In genomic region chr20:17610566-17611289, GRCh38 we compare ENCODE assay signal across 8 cellular contexts. TPM values are rescaled to one million over a fixed set of nuclear protein-coding genes. Genes with fewer than 3 reads are reported as not detected.
A peak's percentile ranks its signal among the peaks of the same experiment; 100 is the strongest.
DNase-seq lines count a peak whose midpoint lies in the region; ATAC-seq and TF ChIP-seq lines count a peak whose summit lies in the region.

No MANE protein-coding gene starts in this region.

- H3K4me1 Mint-ChIP-seq in activated naive CD8-positive, alpha-beta T cell treated with anti-CD3 and anti-CD28 coated beads, Interleukin-2, amount 10 ng/mL, durations not matched to agents 7 days and 5 days: peaks cover 32% of the 10 kb centered on the region

- no peak overlapping the region for H3K4me2 ChIP-seq in mesenchymal stem cell (ENCODE audit: low read length, poor library complexity, severe bottlenecking)

- H3K36me3 Mint-ChIP-seq in activated naive CD8-positive, alpha-beta T cell treated with anti-CD3 and anti-CD28 coated beads, Interleukin-2, amount 10 ng/mL, durations not matched to agents 7 days and 5 days: peaks cover 4% of the 10 kb centered on the region

- 89% methylated on average over 19 of the region's 19 CpGs for WGBS in mesenchymal stem cell

- H3K79me1 ChIP-seq in mesenchymal stem cell (replicated peaks; ENCODE audit: low read length, poor library complexity, severe bottlenecking): peaks cover 18% of the 10 kb centered on the region

- no peak overlapping the region for H2BK12ac ChIP-seq in mesenchymal stem cell (ENCODE audit: low read length in 2 of 2)

- H2AFZ ChIP-seq in mesenchymal stem cell (ENCODE audit: low read depth, low read length): no peak overlapping the region

- POLR2A ChIA-PET in activated naive CD8-positive, alpha-beta T cell treated with anti-CD3 and anti-CD28 coated beads, Interleukin-2, amount 10 ng/mL, durations not matched to agents 7 days and 5 days (lab: Charles Lee): interaction anchor here (0.6 to 2.2 kb wide), 9 partner anchors 9 to 527 kb away, joined by 3 to 28 read pairs (median 4); partner anchors contain the start of genes DSTN, KAT14, PET117 and RRBP1

- no peak overlapping the region for H3K4me3 ChIP-seq in mesenchymal stem cell (ENCODE audit: insufficient read depth in 1 of 2, low read depth in 1 of 2, low read length in 2 of 2)
- no peak overlapping the region for H3K4me3 ChIP-seq in tibial artery

- ATAC-seq in activated naive CD8-positive, alpha-beta T cell treated with anti-CD3 and anti-CD28 coated beads, Interleukin-2, amount 10 ng/mL, durations not matched to agents 7 days and 5 days (ENCODE audit: low read depth): peak; percentile 83
- no peak for ATAC-seq in HG02981 (IDR thresholded peaks at IDR 0.05; ENCODE audit: unreplicated experiment)
- ATAC-seq in GM19023 (IDR thresholded peaks at IDR 0.05; ENCODE audit: unreplicated experiment): no peak

- H3K27ac ChIP-seq in mesenchymal stem cell (ENCODE audit: low read length, poor library complexity, severe bottlenecking): no peak overlapping the region
- H3K27ac ChIP-seq in tibial artery: peak overlapping the region; percentile 80 to 95

- H4K8ac ChIP-seq in mesenchymal stem cell (ENCODE audit: low read length): no peak overlapping the region

- H3K9ac ChIP-seq in mesenchymal stem cell (ENCODE audit: low read length): peak overlapping the region; percentile 10

- no peak overlapping the region for H2BK120ac ChIP-seq in mesenchymal stem cell (ENCODE audit: low read depth, low read length)

- H3K36me3 ChIP-seq in mesenchymal stem cell (ENCODE audit: control insufficient read depth in 1 of 2, insufficient read depth in 2 of 2, low read depth in 1 of 2, low read length in 2 of 2) (peaks cover 56 to 67% of the 10 kb centered on the region in 2 experiments), tibial artery (peaks cover 55 to 60% (median 57%) of the 10 kb centered on the region in 3 donors)

- H3K14ac ChIP-seq in mesenchymal stem cell (ENCODE audit: low read length in 2 of 2): peak overlapping the region in 1 of 2 experiments; percentile 13

- H3K27me3 Mint-ChIP-seq in activated naive CD8-positive, alpha-beta T cell treated with anti-CD3 and anti-CD28 coated beads, Interleukin-2, amount 10 ng/mL, durations not matched to agents 7 days and 5 days: no peaks in the 10 kb centered on the region

- H2BK15ac ChIP-seq in mesenchymal stem cell (ENCODE audit: low read depth, poor library complexity, severe bottlenecking): no peak overlapping the region

- H3K9me3 ChIP-seq in mesenchymal stem cell (ENCODE audit: control insufficient read depth, low read length) (no peaks in the 10 kb centered on the region), tibial artery (no peaks in the 10 kb centered on the region)

- H3K23ac ChIP-seq in mesenchymal stem cell (ENCODE audit: low read length in 2 of 2): peak overlapping the region in 1 of 2 experiments; percentile 46

- H3K27ac Mint-ChIP-seq in activated naive CD8-positive, alpha-beta T cell treated with anti-CD3 and anti-CD28 coated beads, Interleukin-2, amount 10 ng/mL, durations not matched to agents 7 days and 5 days: peak overlapping the region; percentile 99

- H3K27me3 ChIP-seq in mesenchymal stem cell (ENCODE audit: control insufficient read depth in 1 of 2, insufficient read depth in 1 of 2, low read length in 2 of 2) (no peaks in the 10 kb centered on the region), tibial artery (no peaks in the 10 kb centered on the region)

- H2AK5ac ChIP-seq in mesenchymal stem cell (ENCODE audit: low read length, severe bottlenecking): no peak overlapping the region

- TF ChIP-seq CTCF in tibial artery (IDR thresholded peaks at IDR 0.05): no peak

- peak overlapping the region; percentile 64 for H3K4me3 Mint-ChIP-seq in activated naive CD8-positive, alpha-beta T cell treated with anti-CD3 and anti-CD28 coated beads, Interleukin-2, amount 10 ng/mL, durations not matched to agents 7 days and 5 days

- H3K18ac ChIP-seq in mesenchymal stem cell (ENCODE audit: low read depth in 1 of 2, low read length in 2 of 2): peak overlapping the region in 1 of 2 experiments; percentile 11

- peak; percentile 58 for DNase-seq in DMS53 (lab: John Stamatoyannopoulos, UW)
- no peak for DNase-seq in DMS53 treated with DMSO at 0.1 percent for 48 hours (lab: John Stamatoyannopoulos, UW; ENCODE audit: unreplicated experiment)
- peak; percentile 73 for DNase-seq in activated naive CD8-positive, alpha-beta T cell treated with anti-CD3 and anti-CD28 coated beads, Interleukin-2, amount 10 ng/mL, durations not matched to agents 7 days and 5 days
- DNase-seq in mesenchymal stem cell: no peak
- DNase-seq in tibial artery: peak; percentile 23 to 65
- DNase-seq in cortex of kidney (lab: John Stamatoyannopoulos, UW): no peak

- no peak overlapping the region for H4K91ac ChIP-seq in mesenchymal stem cell (ENCODE audit: low read length)

- H3K9me3 Mint-ChIP-seq in activated naive CD8-positive, alpha-beta T cell treated with anti-CD3 and anti-CD28 coated beads, Interleukin-2, amount 10 ng/mL, durations not matched to agents 7 days and 5 days: no peaks in the 10 kb centered on the region

- H2BK5ac ChIP-seq in mesenchymal stem cell (ENCODE audit: low read depth, low read length, poor library complexity, severe bottlenecking): no peak overlapping the region

- H3K4ac ChIP-seq in mesenchymal stem cell (ENCODE audit: low read depth in 1 of 2, low read length in 2 of 2): no peak overlapping the region

- H3K4me1 ChIP-seq in mesenchymal stem cell (ENCODE audit: control insufficient read depth, insufficient read depth, low read depth, low read length): peaks cover 50% of the 10 kb centered on the region
- H3K4me1 ChIP-seq in tibial artery: peaks cover 13 to 100% (median 89%) of the 10 kb centered on the region in 4 donors

- intact Hi-C loops in tibial artery (cut with DNase I; ENCODE audit: low total_unique reads): loop anchor here (5.0 kb wide), 1 partner anchor 33 kb away; no protein-coding TSS in a partner anchor

RNA-seq across cellular contexts. Expression of gene DSTN, which starts 40.9 kb away (rescaled TPM):
- 10 to 100 TPM; 41.7 to 47.5 TPM for total RNA-seq in activated naive CD8-positive, alpha-beta T cell treated with anti-CD3 and anti-CD28 coated beads, Interleukin-2, amount 10 ng/mL, durations not matched to agents 7 days and 5 days
- polyA plus RNA-seq in mesenchymal stem cell (2013, experiment 1 of 2): 931 TPM
- 914 TPM for polyA plus RNA-seq in mesenchymal stem cell (2013, experiment 2 of 2)

Comparison
In these comparisons a context has a peak if more than half of its experiments do, and no peak if none do; other contexts are left out.
1. DNase-seq: peak in DMS53 (single experiment), activated naive CD8-positive, alpha-beta T cell treated with anti-CD3 and anti-CD28 coated beads, Interleukin-2, amount 10 ng/mL, durations not matched to agents 7 days and 5 days (single experiment) and tibial artery (2 of 2); none in DMS53 treated with DMSO at 0.1 percent for 48 hours (single experiment), mesenchymal stem cell (single experiment) and cortex of kidney (single experiment).